ENCODE assay signal across 16 cellular contexts in genomic region chr15:36903922-36904479, GRCh38.
A peak's percentile ranks its signal among the peaks of the same experiment; 100 is the strongest.
DNase-seq lines count a peak whose midpoint lies in the region; ATAC-seq and TF ChIP-seq lines count a peak whose summit lies in the region.
"Had no signal": no experiment of that assay in that cellular context is flagged by ENCODE, and none has a peak within 500 bp of the region (broad histone marks: within the 10 kb centered on the region; RNA-seq: fewer than 3 reads in every experiment).

No MANE protein-coding gene starts in this region.

- H3K36me3 ChIP-seq in cardiac muscle cell (peaks cover 2% of the 10 kb centered on the region), RWPE2 (ENCODE audit: low read depth) (no peaks in the 10 kb centered on the region), suprapubic skin (no peaks in the 10 kb centered on the region)
- H3K36me3 ChIP-seq: tibial artery had no signal

- intact Hi-C loops in Right ventricle myocardium inferior (cut with DNase I): no loop called here

- no peak for TF ChIP-seq POLR2A in suprapubic skin (IDR thresholded peaks at IDR 0.05)

- TF ChIP-seq CTCF in cardiac muscle cell (IDR thresholded peaks at IDR 0.05; ENCODE audit: low read depth, low read length) (no peak), RWPE2 (IDR thresholded peaks at IDR 0.05; ENCODE audit: poor library complexity, severe bottlenecking) (no peak), suprapubic skin (IDR thresholded peaks at IDR 0.05) (no peak)

- ATAC-seq in Right ventricle myocardium inferior: no peak
- ATAC-seq in RWPE2 (ENCODE audit: low read depth): peak; percentile 74

- H3K4me1 ChIP-seq in cardiac muscle cell (ENCODE audit: low read depth) (peaks cover 85% of the 10 kb centered on the region), RWPE2 (ENCODE audit: insufficient read depth, poor library complexity, severe bottlenecking) (no peaks in the 10 kb centered on the region), suprapubic skin (peaks cover 27% of the 10 kb centered on the region)
- H3K4me1 ChIP-seq: parathyroid adenoma, tibial artery had no signal

- H3K4me3 ChIP-seq in cardiac muscle cell (peak overlapping the region; percentile 2), RWPE2 (ENCODE audit: severe bottlenecking) (no peak overlapping the region), suprapubic skin (no peak overlapping the region)
- H3K4me3 ChIP-seq: tibial artery had no signal

- H3K27me3 ChIP-seq in cardiac muscle cell (no peaks in the 10 kb centered on the region), RWPE2 (ENCODE audit: insufficient read depth, poor library complexity, severe bottlenecking) (peaks cover 11% of the 10 kb centered on the region), suprapubic skin (no peaks in the 10 kb centered on the region)
- H3K27me3 ChIP-seq: tibial artery had no signal

- DNase-seq in cardiac muscle cell (ENCODE audit: low read depth in 1 of 2, low spot score in 1 of 2) (peak in 1 of 2 donors; percentile 62), Right ventricle myocardium inferior (ENCODE audit: missing footprints) (no peak), RWPE2 (ENCODE audit: low spot score) (no peak), kidney tubule cell (ENCODE audit: low spot score) (peak; percentile 12), suprapubic skin (ENCODE audit: low spot score in 2 of 2) (peak in 1 of 2 donors; percentile 68), G401 (ENCODE audit: low spot score) (no peak), foreskin melanocyte (no peak)
- DNase-seq in activated T-cell treated with anti-CD3 and anti-CD28 coated beads, Interleukin-2, amount 50 U/mL, for 1 hour: no peak
- DNase-seq: activated CD4-positive, alpha-beta T cell treated with anti-CD3 and anti-CD28 coated beads, Interleukin-2, amount 50 U/mL, for 1 hour; dermis blood vessel endothelial cell; DMS 273 treated with DMSO at 0.1 percent for 48 hours; mesendoderm; NCI-H748 treated with DMSO at 0.1 percent for 48 hours; T-helper 9 cell; tibial artery had no signal

- H3K9me3 ChIP-seq in cardiac muscle cell (ENCODE audit: low read depth) (no peaks in the 10 kb centered on the region), RWPE2 (ENCODE audit: severe bottlenecking) (no peaks in the 10 kb centered on the region), suprapubic skin (no peaks in the 10 kb centered on the region)
- H3K9me3 ChIP-seq: tibial artery had no signal

- H3K27ac ChIP-seq in cardiac muscle cell: peak overlapping the region; percentile 91
- H3K27ac ChIP-seq in RWPE2 (ENCODE audit: poor library complexity, severe bottlenecking): no peak overlapping the region
- peak overlapping the region; percentile 42 for H3K27ac ChIP-seq in suprapubic skin
- H3K27ac ChIP-seq: parathyroid adenoma, tibial artery had no signal

- TF ChIP-seq EP300 in suprapubic skin (IDR thresholded peaks at IDR 0.05): no peak

- WGBS in suprapubic skin: 34% methylated on average over 5 of the region's 5 CpGs

- in situ Hi-C loops in G401 (cut with HindIII; ENCODE audit: low sequenced_read_pairs): no loop called here
